ENCODE assay signal across 22 cellular contexts in genomic region chr3:102102394-102102793, GRCh38.
"Had no signal": no experiment of that assay in that cellular context is flagged by ENCODE, and none has a peak within 500 bp of the region (broad histone marks: within the 10 kb centered on the region; RNA-seq: fewer than 3 reads in every experiment).

No MANE protein-coding gene starts in this region.

- H3K9me3 ChIP-seq: esophagus squamous epithelium, uterus had no signal

- H3K4me1 ChIP-seq: esophagus squamous epithelium, tibial nerve, uterus had no signal

- H3K36me3 ChIP-seq: brain microvascular endothelial cell, esophagus squamous epithelium, tibial nerve, uterus had no signal

- H3K27ac ChIP-seq: brain microvascular endothelial cell, esophagus squamous epithelium, tibial nerve, uterus had no signal

- H3K27me3 ChIP-seq: brain microvascular endothelial cell, esophagus squamous epithelium, tibial nerve, uterus had no signal

- H3K4me3 ChIP-seq: esophagus squamous epithelium, lung, tibial nerve, uterus had no signal

- DNase-seq: activated CD4-positive, alpha-beta T cell treated with anti-CD3 and anti-CD28 coated beads, Interleukin-2, amount 50 U/mL, for 1 hour; activated CD4-positive, CD25-positive, alpha-beta regulatory T cell treated with anti-CD3 and anti-CD28 coated beads, Interleukin-2, amount 50 U/mL, for 72 hours; activated CD8-positive, alpha-beta memory T cell treated with anti-CD3 and anti-CD28 coated beads, Interleukin-2, amount 50 U/mL, for 4 hours; activated naive CD4-positive, alpha-beta T cell treated with anti-CD3 and anti-CD28 coated beads, Interleukin-2, amount 10 ng/mL, durations not matched to agents 7 days and 5 days; activated naive CD8-positive, alpha-beta T cell treated with anti-CD3 and anti-CD28 coated beads, Interleukin-2, amount 50 U/mL, for 24 hours; activated T-cell treated with anti-CD3 and anti-CD28 coated beads, Interleukin-2, amount 50 U/mL, for 4 hours; aorta; brain microvascular endothelial cell; cortex of kidney; effector CD4-positive, alpha-beta T cell; esophagus squamous epithelium; left cardiac atrium; occipital lobe; right cardiac atrium; small intestine; stimulated activated CD4-positive, alpha-beta T cell treated with anti-CD3 and anti-CD28 coated beads, Interleukin-15, amount 100 ng/mL, for 24 hours; stimulated activated CD4-positive, alpha-beta T cell treated with anti-CD3 and anti-CD28 coated beads, Interleukin-2, amount 100 ng/mL, for 48 hours; T-helper 1 cell; T-helper 9 cell; uterus had no signal
